1 cellular context compared by ENCODE assay signal in genomic region chr2:196677404-196677803, GRCh38.
TF ChIP-seq lines count a peak whose summit lies in the region.

No MANE protein-coding gene starts in this region.

TF ChIP-seq in GM23338, 12 proteins besides CTCF, POLR2A, EP300 and RAD21 (continued from another document):
- TF ChIP-seq REST (IDR thresholded peaks at IDR 0.05; ENCODE audit: unreplicated experiment) = no peak
- no peak for TF ChIP-seq EZH2phosphoT487 (IDR thresholded peaks at IDR 0.05; ENCODE audit: unreplicated experiment)
- TF ChIP-seq STAT1 (IDR thresholded peaks at IDR 0.05; ENCODE audit: unreplicated experiment) = no peak
- no peak for TF ChIP-seq ETS1 (IDR thresholded peaks at IDR 0.05)
- TF ChIP-seq POLR2AphosphoS5 (IDR thresholded peaks at IDR 0.05; ENCODE audit: low read depth) = no peak
